9 cellular contexts compared by ENCODE assay signal in genomic region chr2:134460583-134460998, GRCh38.
DNase-seq lines count a peak whose midpoint lies in the region; ATAC-seq, FAIRE-seq and TF ChIP-seq lines count a peak whose summit lies in the region.
"Had no signal": no experiment of that assay in that cellular context is flagged by ENCODE, and none has a peak within 500 bp of the region (broad histone marks: within the 10 kb centered on the region; RNA-seq: fewer than 3 reads in every experiment).

No MANE protein-coding gene starts in this region.

- no peaks in the 10 kb centered on the region for H3K4me1 ChIP-seq in SJCRH30

- H3K4me3 Mint-ChIP-seq in activated CD8-positive, alpha-beta memory T cell treated with anti-CD3 and anti-CD28 coated beads, Interleukin-2, amount 10 ng/mL, durations not matched to agents 7 days and 5 days, result no peak overlapping the region

- no peak overlapping the region for H3K27ac Mint-ChIP-seq in activated CD8-positive, alpha-beta memory T cell treated with anti-CD3 and anti-CD28 coated beads, Interleukin-2, amount 10 ng/mL, durations not matched to agents 7 days and 5 days

- H3K36me3 Mint-ChIP-seq in activated CD8-positive, alpha-beta memory T cell treated with anti-CD3 and anti-CD28 coated beads, Interleukin-2, amount 10 ng/mL, durations not matched to agents 7 days and 5 days, result no peaks in the 10 kb centered on the region

- CTCF ChIA-PET in activated CD8-positive, alpha-beta memory T cell treated with anti-CD3 and anti-CD28 coated beads, Interleukin-2, amount 10 ng/mL, durations not matched to agents 7 days and 5 days (lab: Charles Lee), result interaction anchor here (0.6 to 2.5 kb wide), 6 partner anchors 9 to 509 kb away, joined by 3 to 18 read pairs (median 3); no protein-coding TSS in a partner anchor

- H3K4me1 Mint-ChIP-seq in activated CD8-positive, alpha-beta memory T cell treated with anti-CD3 and anti-CD28 coated beads, Interleukin-2, amount 10 ng/mL, durations not matched to agents 7 days and 5 days, result peaks cover 2% of the 10 kb centered on the region

- TF ChIP-seq POLR2A in H54 (IDR thresholded peaks at IDR 0.05; ENCODE audit: low read depth, low read length), result no peak

- intact Hi-C loops in left colon (cut with DNase I, micrococcal nuclease), result no loop called here

- no peaks in the 10 kb centered on the region for H3K36me3 ChIP-seq in MG63
- peaks cover 6% of the 10 kb centered on the region; the same call in 1 of the 2 replicates for H3K36me3 ChIP-seq in SJCRH30

- H3K9me3 ChIP-seq in MG63 (no peaks in the 10 kb centered on the region), SJCRH30 (replicated peaks) (no peaks in the 10 kb centered on the region)

- ATAC-seq in activated CD8-positive, alpha-beta memory T cell treated with anti-CD3 and anti-CD28 coated beads, Interleukin-2, amount 10 ng/mL, durations not matched to agents 7 days and 5 days, result peak; percentile 83
- ATAC-seq in left colon, result peak; percentile 82

- H3K27me3 Mint-ChIP-seq in activated CD8-positive, alpha-beta memory T cell treated with anti-CD3 and anti-CD28 coated beads, Interleukin-2, amount 10 ng/mL, durations not matched to agents 7 days and 5 days, result no peaks in the 10 kb centered on the region

- no peaks in the 10 kb centered on the region for H3K9me3 Mint-ChIP-seq in activated CD8-positive, alpha-beta memory T cell treated with anti-CD3 and anti-CD28 coated beads, Interleukin-2, amount 10 ng/mL, durations not matched to agents 7 days and 5 days (ENCODE audit: low read depth)

- H3K27me3 ChIP-seq in MG63 (no peaks in the 10 kb centered on the region), SJCRH30 (no peaks in the 10 kb centered on the region; the same call in 1 of the 2 replicates)

- peak; percentile 61 for DNase-seq in activated CD8-positive, alpha-beta memory T cell treated with anti-CD3 and anti-CD28 coated beads, Interleukin-2, amount 10 ng/mL, durations not matched to agents 7 days and 5 days
- no peak for DNase-seq in activated CD8-positive, alpha-beta memory T cell treated with anti-CD3 and anti-CD28 coated beads for 24 hours
- DNase-seq in H54 (ENCODE audit: insufficient read length, low spot score) (peak; percentile 61), MG63 (peak; percentile 26), SJCRH30 (peak; percentile 52 to 66), cerebellum (ENCODE audit: low spot score) (peak; percentile 92), left colon (peak in 1 of 2 donors; percentile 49), substantia nigra (lab: John Stamatoyannopoulos, UW) (peak in 37 of 49 donors; percentile 9 to 84 (median 47))

- H3K4me3 ChIP-seq in MG63 (no peak overlapping the region), SJCRH30 (no peak overlapping the region)

- FAIRE-seq in H54 (lab: Jason Lieb, UNC), result no peak
- FAIRE-seq: endometrium had no signal

- H3K27ac ChIP-seq in SJCRH30 (no peak overlapping the region), substantia nigra (ENCODE audit: low read depth, low read length, poor library complexity, severe bottlenecking) (no peak overlapping the region)
